Comparison of ENCODE assay signal across 9 cellular contexts in genomic region chr12:123445388-123446344, GRCh38. TPM values are rescaled to one million over a fixed set of nuclear protein-coding genes. Genes with fewer than 3 reads are reported as not detected.
A peak's percentile ranks its signal among the peaks of the same experiment; 100 is the strongest.
DNase-seq lines count a peak whose midpoint lies in the region; ATAC-seq and TF ChIP-seq lines count a peak whose summit lies in the region.
"Had no signal": no experiment of that assay in that cellular context is flagged by ENCODE, and none has a peak within 500 bp of the region (broad histone marks: within the 10 kb centered on the region; RNA-seq: fewer than 3 reads in every experiment).

No MANE protein-coding gene starts in this region.

- no peaks in the 10 kb centered on the region for H3K9me2 ChIP-seq in GM23248 (ENCODE audit: insufficient read depth)

- peaks cover 20% of the 10 kb centered on the region for H3K4me1 ChIP-seq in GM23248 (ENCODE audit: insufficient read depth)
- peaks cover 2% of the 10 kb centered on the region for H3K4me1 ChIP-seq in right cardiac atrium (ENCODE audit: control insufficient read depth, insufficient read depth, low read length)
- peaks cover 4% of the 10 kb centered on the region; the same call in 1 of the 2 replicates for H3K4me1 ChIP-seq in Caco-2

- peak; percentile 76 for DNase-seq in GM23248
- no peak for DNase-seq in activated CD4-positive, alpha-beta memory T cell treated with anti-CD3 and anti-CD28 coated beads for 36 hours
- peak; percentile 63 to 81 (median 73) for DNase-seq in right cardiac atrium
- no peak for DNase-seq in stimulated activated naive B cell treated with anti-CD40 and anti-IgM and Interleukin-4, amounts not matched to agents 10 μg/mL and 1 μg/mL and 100 μg/mL, for 72 hours
- no peak for DNase-seq in Caco-2
- DNase-seq: NCI-H82 had no signal

- H3K4me2 ChIP-seq in GM23248 (ENCODE audit: unreplicated experiment), result peak overlapping the region; percentile 64

- no peaks in the 10 kb centered on the region for H3K9me3 Mint-ChIP-seq in activated CD4-positive, alpha-beta memory T cell treated with anti-CD3 and anti-CD28 coated beads for 36 hours
- H3K9me3 Mint-ChIP-seq in stimulated activated naive B cell treated with anti-CD40 and anti-IgM and Interleukin-4, amounts not matched to agents 10 μg/mL and 1 μg/mL and 100 μg/mL, for 72 hours, result peaks cover 0 to 2% of the 10 kb centered on the region in 2 donors
- H3K9me3 Mint-ChIP-seq in Caco-2 (ENCODE audit: unreplicated experiment), result no peaks in the 10 kb centered on the region

- no TSS peak for BruUV-seq in Caco-2 (replicated peaks; lab: Mats Ljungman, UMichigan)

- H3K36me3 ChIP-seq in GM23248 (ENCODE audit: low read depth), result no peaks in the 10 kb centered on the region
- no peaks in the 10 kb centered on the region for H3K36me3 ChIP-seq in Caco-2 (ENCODE audit: control insufficient read depth, insufficient read depth, low read length)

- CTCF ChIA-PET in activated CD4-positive, alpha-beta memory T cell treated with anti-CD3 and anti-CD28 coated beads for 36 hours (lab: Charles Lee), result no interaction called here
- CTCF ChIA-PET in Caco-2 (lab: Charles Lee), result no interaction called here

- intact Hi-C loops in activated CD4-positive, alpha-beta memory T cell treated with anti-CD3 and anti-CD28 coated beads for 36 hours (cut with micrococcal nuclease), result no loop called here
- intact Hi-C loops in right cardiac atrium (cut with DNase I) (no loop called here), Caco-2 (cut with micrococcal nuclease; ENCODE audit: unreplicated experiment) (no loop called here)

- POLR2A ChIA-PET in activated CD4-positive, alpha-beta memory T cell treated with anti-CD3 and anti-CD28 coated beads for 36 hours (lab: Charles Lee), result interaction anchor here (1.0 to 1.4 kb wide), 2 partner anchors 10 to 11 kb away, joined by 3 to 4 read pairs; partner anchors contain the start of gene RILPL2
- POLR2A ChIA-PET in Caco-2 (lab: Charles Lee), result interaction anchor here (0.6 kb wide), 1 partner anchor 70 kb away, joined by 5 read pairs; no protein-coding TSS in a partner anchor

- no peaks in the 10 kb centered on the region for H3K27me3 Mint-ChIP-seq in activated CD4-positive, alpha-beta memory T cell treated with anti-CD3 and anti-CD28 coated beads for 36 hours
- no peaks in the 10 kb centered on the region for H3K27me3 Mint-ChIP-seq in stimulated activated naive B cell treated with anti-CD40 and anti-IgM and Interleukin-4, amounts not matched to agents 10 μg/mL and 1 μg/mL and 100 μg/mL, for 72 hours
- no peaks in the 10 kb centered on the region for H3K27me3 Mint-ChIP-seq in Caco-2 (ENCODE audit: insufficient read depth, unreplicated experiment)

- H3K9me3 ChIP-seq in GM23248 (ENCODE audit: low read depth), result no peaks in the 10 kb centered on the region
- H3K9me3 ChIP-seq in right cardiac atrium (ENCODE audit: control insufficient read depth, low read length), result no peaks in the 10 kb centered on the region
- no peaks in the 10 kb centered on the region for H3K9me3 ChIP-seq in Caco-2

- peak; percentile 85 to 93 for ATAC-seq in right cardiac atrium
- ATAC-seq in stimulated activated naive B cell treated with anti-CD40 and anti-IgM and Interleukin-4, amounts not matched to agents 10 μg/mL and 1 μg/mL and 100 μg/mL, for 72 hours (replicated peaks), result peak; percentile 57 to 60
- ATAC-seq in HG03139 (IDR thresholded peaks at IDR 0.05; ENCODE audit: unreplicated experiment), result no peak
- ATAC-seq in HG03521 (IDR thresholded peaks at IDR 0.05; ENCODE audit: unreplicated experiment), result no peak
- ATAC-seq: HCT116 had no signal

- WGBS in GM23248 (ENCODE audit: low coverage in 1 of 2, low lambda C conversion rate in 2 of 2, missing lambda C conversion rate in 2 of 2), 2 experiments, result 37 to 39% methylated on average over 18 of the region's 18 CpGs
- 40% methylated on average over 18 of the region's 18 CpGs for WGBS in right cardiac atrium

- no peaks in the 10 kb centered on the region for H4K20me1 ChIP-seq in GM23248 (ENCODE audit: insufficient read depth)

- no peak overlapping the region for H3K4me3 Mint-ChIP-seq in activated CD4-positive, alpha-beta memory T cell treated with anti-CD3 and anti-CD28 coated beads for 36 hours
- peak overlapping the region; percentile 3 to 50 for H3K4me3 Mint-ChIP-seq in stimulated activated naive B cell treated with anti-CD40 and anti-IgM and Interleukin-4, amounts not matched to agents 10 μg/mL and 1 μg/mL and 100 μg/mL, for 72 hours
- no peak overlapping the region for H3K4me3 Mint-ChIP-seq in Caco-2 (ENCODE audit: unreplicated experiment)

- H3K4me3 ChIP-seq in GM23248 (0 out of 2 replicates have a peak overlapping the region, but pooled peaks have one; percentile 18), right cardiac atrium (ENCODE audit: low read length) (no peak overlapping the region), Caco-2 (ENCODE audit: low read depth, low read length) (no peak overlapping the region)

- H3K9ac ChIP-seq in GM23248, result peak overlapping the region; percentile 55

- no peaks in the 10 kb centered on the region for H3K36me3 Mint-ChIP-seq in activated CD4-positive, alpha-beta memory T cell treated with anti-CD3 and anti-CD28 coated beads for 36 hours
- H3K36me3 Mint-ChIP-seq in stimulated activated naive B cell treated with anti-CD40 and anti-IgM and Interleukin-4, amounts not matched to agents 10 μg/mL and 1 μg/mL and 100 μg/mL, for 72 hours, result peaks cover 0 to 5% of the 10 kb centered on the region in 2 donors
- H3K36me3 Mint-ChIP-seq in Caco-2 (ENCODE audit: insufficient read depth, unreplicated experiment), result no peaks in the 10 kb centered on the region

- no peak for TF ChIP-seq CTCF in Caco-2 (IDR thresholded peaks at IDR 0.05; ENCODE audit: insufficient read depth in 1 of 2, low read depth in 1 of 2, low read length in 1 of 2, severe bottlenecking in 1 of 2, unreplicated experiment in 1 of 2)

- H3K79me2 ChIP-seq in GM23248 (ENCODE audit: insufficient read depth), result no peaks in the 10 kb centered on the region

- H3K27me3 ChIP-seq in GM23248 (replicated peaks; ENCODE audit: insufficient read depth) (no peaks in the 10 kb centered on the region), right cardiac atrium (ENCODE audit: control insufficient read depth, insufficient read depth) (no peaks in the 10 kb centered on the region), Caco-2 (replicated peaks; ENCODE audit: control insufficient read depth, insufficient read depth, low read length) (no peaks in the 10 kb centered on the region)

- peaks cover 20% of the 10 kb centered on the region; the same call in 1 of the 2 replicates for H3F3A ChIP-seq in GM23248 (ENCODE audit: insufficient read depth)

- H3K4me1 Mint-ChIP-seq in activated CD4-positive, alpha-beta memory T cell treated with anti-CD3 and anti-CD28 coated beads for 36 hours (ENCODE audit: low read depth), result peaks cover 36% of the 10 kb centered on the region
- H3K4me1 Mint-ChIP-seq in stimulated activated naive B cell treated with anti-CD40 and anti-IgM and Interleukin-4, amounts not matched to agents 10 μg/mL and 1 μg/mL and 100 μg/mL, for 72 hours, result peaks cover 28 to 43% of the 10 kb centered on the region in 2 donors
- peaks cover 6% of the 10 kb centered on the region for H3K4me1 Mint-ChIP-seq in Caco-2 (ENCODE audit: low read depth, unreplicated experiment)

- H2AFZ ChIP-seq in GM23248, result peak overlapping the region; percentile 88

- in situ Hi-C loops in GM23248 (cut with MboI), result no loop called here

- H3K27ac ChIP-seq in GM23248 (peak overlapping the region; percentile 71), right cardiac atrium (ENCODE audit: low read length) (peak overlapping the region; percentile 88)

- H3K27ac Mint-ChIP-seq in activated CD4-positive, alpha-beta memory T cell treated with anti-CD3 and anti-CD28 coated beads for 36 hours, result peak overlapping the region; percentile 67
- peak overlapping the region; percentile 93 for H3K27ac Mint-ChIP-seq in stimulated activated naive B cell treated with anti-CD40 and anti-IgM and Interleukin-4, amounts not matched to agents 10 μg/mL and 1 μg/mL and 100 μg/mL, for 72 hours
- H3K27ac Mint-ChIP-seq in Caco-2 (ENCODE audit: unreplicated experiment), result no peak overlapping the region

RNA-seq across cellular contexts. Expression of gene RILPL2, which starts 9.2 kb away (rescaled TPM):
- 2.5 and 2.8 TPM in 2 replicates for total RNA-seq in GM23248 (2014; rRNA removed; shearing (Covaris generic))
- polyA plus RNA-seq in GM23248 (2016; fragmentation: Nextera tagmentation; extraction: Ambion mirVana), result 4.1 and 4.4 TPM in 2 replicates
- total RNA-seq in activated CD4-positive, alpha-beta memory T cell treated with anti-CD3 and anti-CD28 coated beads for 36 hours, result 10 to 100 TPM; 15.4 to 16.6 TPM
- total RNA-seq in right cardiac atrium, result 1 to 10 TPM; 3.4 to 4.0 (median 3.8) TPM
- 4.3 TPM for polyA plus RNA-seq in right cardiac atrium
- total RNA-seq in Caco-2 (2022), result 3.1 and 3.2 TPM in 2 replicates

RNA-seq across cellular contexts. Expression of gene SNRNP35, which starts 12.3 kb away (rescaled TPM):
- 9.8 and 19.0 TPM in 2 replicates for total RNA-seq in GM23248 (2014; rRNA removed; shearing (Covaris generic))
- polyA plus RNA-seq in GM23248 (2016; fragmentation: Nextera tagmentation; extraction: Ambion mirVana), result 17.6 and 20.0 TPM in 2 replicates
- total RNA-seq in activated CD4-positive, alpha-beta memory T cell treated with anti-CD3 and anti-CD28 coated beads for 36 hours, result 10 to 100 TPM; 28.6 to 30.6 TPM
- total RNA-seq in right cardiac atrium, result 10 to 100 TPM; 19.2 to 26.6 (median 26.1) TPM
- 48.1 TPM for polyA plus RNA-seq in right cardiac atrium
- 22.0 and 22.7 TPM in 2 replicates for total RNA-seq in Caco-2 (2022)

Comparison
In these comparisons a context has a peak if more than half of its experiments do, and no peak if none do; other contexts are left out.
1. DNase-seq: peak in GM23248 (single experiment) and right cardiac atrium (3 of 3); none in activated CD4-positive, alpha-beta memory T cell treated with anti-CD3 and anti-CD28 coated beads for 36 hours (single experiment), stimulated activated naive B cell treated with anti-CD40 and anti-IgM and Interleukin-4, amounts not matched to agents 10 μg/mL and 1 μg/mL and 100 μg/mL, for 72 hours (single experiment) and Caco-2 (0 of 2).
2. H3K4me3 Mint-ChIP-seq: peak in stimulated activated naive B cell treated with anti-CD40 and anti-IgM and Interleukin-4, amounts not matched to agents 10 μg/mL and 1 μg/mL and 100 μg/mL, for 72 hours (2 of 2); none in activated CD4-positive, alpha-beta memory T cell treated with anti-CD3 and anti-CD28 coated beads for 36 hours (single experiment) and Caco-2 (single experiment).
3. ATAC-seq: peak in right cardiac atrium (2 of 2) and stimulated activated naive B cell treated with anti-CD40 and anti-IgM and Interleukin-4, amounts not matched to agents 10 μg/mL and 1 μg/mL and 100 μg/mL, for 72 hours (2 of 2); none in HG03139 (single experiment) and HG03521 (single experiment).